8 cellular contexts compared by ENCODE assay signal in the genomic region with DNA sequence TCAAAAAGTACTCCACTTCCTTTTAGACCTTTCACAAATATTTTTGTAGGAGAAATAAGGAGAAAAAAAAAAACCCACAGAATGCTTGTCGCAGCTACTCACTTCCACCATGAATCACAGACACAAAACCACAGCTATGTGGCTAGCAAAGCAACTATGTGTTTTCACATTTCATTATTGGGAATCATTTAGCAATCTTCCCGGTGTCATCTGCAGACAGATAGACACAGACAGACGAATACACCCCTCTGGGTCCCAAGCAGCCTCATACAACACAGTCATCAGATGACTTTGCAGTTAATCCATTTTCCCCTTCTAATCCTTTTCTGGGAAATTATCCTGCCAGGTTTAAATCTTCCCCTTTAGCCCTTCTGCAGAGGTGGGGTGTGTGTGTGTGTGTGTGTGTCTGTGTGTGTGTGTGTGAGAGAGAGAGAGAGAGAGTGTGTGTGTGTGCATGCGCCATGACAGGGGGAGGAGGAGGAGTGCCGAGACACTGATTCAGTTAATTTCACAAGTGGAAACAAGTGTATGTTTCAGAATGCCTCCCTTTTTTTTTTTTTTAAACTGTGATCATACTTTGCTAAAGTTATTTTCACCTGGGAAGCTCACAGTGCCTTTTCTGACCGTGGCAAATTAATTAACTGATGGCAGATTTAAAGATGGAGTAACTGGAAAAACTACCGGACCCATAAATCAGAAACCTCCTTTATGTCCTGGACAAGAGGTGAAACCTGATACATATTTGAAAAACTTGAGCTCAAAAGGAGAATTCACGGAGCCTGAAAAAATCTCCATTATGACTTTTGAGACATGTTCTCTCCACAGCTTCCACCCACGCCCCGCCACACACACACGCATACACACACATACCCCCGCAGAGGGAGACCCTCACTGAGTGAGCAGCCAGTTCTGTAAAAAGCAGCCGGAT. TPM values are rescaled to one million over a fixed set of nuclear protein-coding genes. Genes with fewer than 3 reads are reported as not detected.
DNase-seq lines count a peak whose midpoint lies in the region; ATAC-seq and TF ChIP-seq lines count a peak whose summit lies in the region.

No MANE protein-coding gene starts in this region.

- no peaks in the 10 kb centered on the region for H3K36me3 ChIP-seq in CD8-positive, alpha-beta memory T cell (ENCODE audit: insufficient read depth, low read length)

- H3K27me3 Mint-ChIP-seq in CD8-positive, alpha-beta memory T cell = peaks cover 26 to 34% of the 10 kb centered on the region in 2 donors
- peaks cover 45% of the 10 kb centered on the region for H3K27me3 Mint-ChIP-seq in activated naive CD8-positive, alpha-beta T cell treated with anti-CD3 and anti-CD28 coated beads for 36 hours
- peaks cover 65% of the 10 kb centered on the region for H3K27me3 Mint-ChIP-seq in stimulated activated naive CD8-positive, alpha-beta T cell treated with anti-CD3 and anti-CD28 coated beads, Interleukin-15, amount 100 ng/mL, for 72 hours

- H3K9me3 ChIP-seq in CD8-positive, alpha-beta memory T cell (ENCODE audit: low read length) = no peaks in the 10 kb centered on the region

- no peaks in the 10 kb centered on the region for H3K9me3 Mint-ChIP-seq in CD8-positive, alpha-beta memory T cell
- no peaks in the 10 kb centered on the region for H3K9me3 Mint-ChIP-seq in activated naive CD8-positive, alpha-beta T cell treated with anti-CD3 and anti-CD28 coated beads for 36 hours
- no peaks in the 10 kb centered on the region for H3K9me3 Mint-ChIP-seq in stimulated activated naive CD8-positive, alpha-beta T cell treated with anti-CD3 and anti-CD28 coated beads, Interleukin-15, amount 100 ng/mL, for 72 hours

- peaks cover 38 to 43% (median 38%) of the 10 kb centered on the region in 3 donors for H3K4me1 Mint-ChIP-seq in CD8-positive, alpha-beta memory T cell
- H3K4me1 Mint-ChIP-seq in activated naive CD8-positive, alpha-beta T cell treated with anti-CD3 and anti-CD28 coated beads for 36 hours = peaks cover 24% of the 10 kb centered on the region
- peaks cover 37% of the 10 kb centered on the region for H3K4me1 Mint-ChIP-seq in stimulated activated naive CD8-positive, alpha-beta T cell treated with anti-CD3 and anti-CD28 coated beads, Interleukin-15, amount 100 ng/mL, for 72 hours

- H3K27ac Mint-ChIP-seq in CD8-positive, alpha-beta memory T cell = peak overlapping the region in 3 of 8 donors; percentile 52 to 73 (median 56)
- H3K27ac Mint-ChIP-seq in activated naive CD8-positive, alpha-beta T cell treated with anti-CD3 and anti-CD28 coated beads for 36 hours = no peak overlapping the region
- peak overlapping the region in 1 of 2 donors; percentile 27 for H3K27ac Mint-ChIP-seq in stimulated activated naive CD8-positive, alpha-beta T cell treated with anti-CD3 and anti-CD28 coated beads, Interleukin-15, amount 100 ng/mL, for 72 hours

- no peak overlapping the region for H3K4me3 ChIP-seq in CD8-positive, alpha-beta memory T cell (ENCODE audit: low read length)
- no peak overlapping the region for H3K4me3 ChIP-seq in NB4 (ENCODE audit: low read depth, low read length)

- no peaks in the 10 kb centered on the region for H3K36me3 Mint-ChIP-seq in CD8-positive, alpha-beta memory T cell
- H3K36me3 Mint-ChIP-seq in activated naive CD8-positive, alpha-beta T cell treated with anti-CD3 and anti-CD28 coated beads for 36 hours = no peaks in the 10 kb centered on the region

- peak overlapping the region in 6 of 7 donors; percentile 17 to 70 (median 38) for H3K4me3 Mint-ChIP-seq in CD8-positive, alpha-beta memory T cell
- peak overlapping the region; percentile 12 for H3K4me3 Mint-ChIP-seq in activated naive CD8-positive, alpha-beta T cell treated with anti-CD3 and anti-CD28 coated beads for 36 hours
- peak overlapping the region; percentile 10 to 62 for H3K4me3 Mint-ChIP-seq in stimulated activated naive CD8-positive, alpha-beta T cell treated with anti-CD3 and anti-CD28 coated beads, Interleukin-15, amount 100 ng/mL, for 72 hours

- CTCF ChIA-PET in CD8-positive, alpha-beta memory T cell (lab: Charles Lee) = interaction anchor here (0.8 to 1.5 kb wide), 2 partner anchors 14 to 54 kb away, joined by 3 to 4 read pairs; no protein-coding TSS in a partner anchor

- peaks cover 28% of the 10 kb centered on the region for H3K27me3 ChIP-seq in CD8-positive, alpha-beta memory T cell (ENCODE audit: insufficient read depth, low read length, poor library complexity, severe bottlenecking)

- no peak for TF ChIP-seq POLR2A in NB4 (IDR thresholded peaks at IDR 0.05; ENCODE audit: extremely low read depth, insufficient read length)

- DNase-seq in CD8-positive, alpha-beta memory T cell = no peak
- DNase-seq in NB4 (ENCODE audit: low read depth) (peak; percentile 54), islet precursor cell (peak; percentile 84), superior temporal gyrus (ENCODE audit: extremely low spot score) (no peak)
- no peak for DNase-seq in activated naive CD8-positive, alpha-beta T cell treated with anti-CD3 and anti-CD28 coated beads for 36 hours
- no peak for DNase-seq in stimulated activated naive CD8-positive, alpha-beta T cell treated with anti-CD3 and anti-CD28 coated beads, Interleukin-15, amount 100 ng/mL, for 72 hours

- no peak overlapping the region for H3K27ac ChIP-seq in CD8-positive, alpha-beta memory T cell (ENCODE audit: low read depth, low read length)

- POLR2A ChIA-PET in CD8-positive, alpha-beta memory T cell (lab: Charles Lee) = no interaction called here

- peaks cover 39% of the 10 kb centered on the region for H3K4me1 ChIP-seq in CD8-positive, alpha-beta memory T cell (ENCODE audit: insufficient read depth, low read length)

- ATAC-seq in stimulated activated naive CD8-positive, alpha-beta T cell treated with anti-CD3 and anti-CD28 coated beads, Interleukin-15, amount 100 ng/mL, for 72 hours = peak; percentile 14
- no peak for ATAC-seq in GM21619 (IDR thresholded peaks at IDR 0.05; ENCODE audit: unreplicated experiment)
- ATAC-seq in HG03439 (IDR thresholded peaks at IDR 0.05; ENCODE audit: unreplicated experiment) = no peak

- no peak for TF ChIP-seq CTCF in NB4 (IDR thresholded peaks at IDR 0.05; ENCODE audit: low read depth, low read length)

RNA-seq across cellular contexts. Expression of a gene that starts 39.9 kb away (rescaled TPM):
- under 1 TPM; 0.24 to 0.42 TPM for total RNA-seq in CD8-positive, alpha-beta memory T cell
- 0.83 TPM for polyA plus RNA-seq in CD8-positive, alpha-beta memory T cell
- under 1 TPM; 0.06 to 0.10 TPM for total RNA-seq in activated naive CD8-positive, alpha-beta T cell treated with anti-CD3 and anti-CD28 coated beads for 36 hours

Comparison
In these comparisons a context has a peak if more than half of its experiments do, and no peak if none do; other contexts are left out.
1. DNase-seq: peak in NB4 (single experiment) and islet precursor cell (single experiment); none in CD8-positive, alpha-beta memory T cell (0 of 5), activated naive CD8-positive, alpha-beta T cell treated with anti-CD3 and anti-CD28 coated beads for 36 hours (single experiment), stimulated activated naive CD8-positive, alpha-beta T cell treated with anti-CD3 and anti-CD28 coated beads, Interleukin-15, amount 100 ng/mL, for 72 hours (0 of 2) and superior temporal gyrus (single experiment).
2. Peak in every context shown above with its lines, with median percentiles within 50 percentile points of each other: H3K4me3 Mint-ChIP-seq.